17 cellular contexts compared by ENCODE assay signal in genomic region chrX:112078606-112079005, GRCh38. TPM values are rescaled to one million over a fixed set of nuclear protein-coding genes. Genes with fewer than 3 reads are reported as not detected.
DNase-seq lines count a peak whose midpoint lies in the region; ATAC-seq and TF ChIP-seq lines count a peak whose summit lies in the region.
"Had no signal": no experiment of that assay in that cellular context is flagged by ENCODE, and none has a peak within 500 bp of the region (broad histone marks: within the 10 kb centered on the region; RNA-seq: fewer than 3 reads in every experiment).

No MANE protein-coding gene starts in this region.

- H3K4me3 Mint-ChIP-seq in progenitor cell of endocrine pancreas (ENCODE audit: low read depth) = no peak overlapping the region
- H3K4me3 Mint-ChIP-seq: CD4-positive, alpha-beta memory T cell; GM23338 had no signal

- no peak overlapping the region for H3K4me2 ChIP-seq in PC-3 (ENCODE audit: low read length)
- H3K4me2 ChIP-seq: GM23338 had no signal

- ATAC-seq in PC-3 = no peak
- ATAC-seq in GM21515 (IDR thresholded peaks at IDR 0.05; ENCODE audit: unreplicated experiment) = no peak
- ATAC-seq: GM23338 had no signal

- H3K9me3 Mint-ChIP-seq in progenitor cell of endocrine pancreas (ENCODE audit: low read depth) = no peaks in the 10 kb centered on the region
- H3K9me3 Mint-ChIP-seq: CD4-positive, alpha-beta memory T cell; GM23338 had no signal

- peak; percentile 27 for DNase-seq in HCEC 1CT
- peak; percentile 3 for DNase-seq in PC-3
- peak; percentile 11 for DNase-seq in astrocyte of the hippocampus (ENCODE audit: low read depth, low spot score)
- no peak for DNase-seq in progenitor cell of endocrine pancreas (ENCODE audit: low spot score, unreplicated experiment)
- DNase-seq in UCSD-AML1 (lab: John Stamatoyannopoulos, UW; ENCODE audit: unreplicated experiment) = no peak
- DNase-seq: C1 segment of cervical spinal cord; Calu3; CD4-positive, alpha-beta memory T cell; COR-L47; DMS153; DND-41 had no signal

- peaks cover 58% of the 10 kb centered on the region for H3K27me3 Mint-ChIP-seq in progenitor cell of endocrine pancreas

- H2AFZ ChIP-seq in PC-3 (ENCODE audit: low read length) = no peak overlapping the region
- H2AFZ ChIP-seq: GM23338 had no signal

- no peak overlapping the region for H3K9ac ChIP-seq in PC-3 (ENCODE audit: low read length)

- H3K36me3 ChIP-seq in PC-3 (ENCODE audit: low read depth, low read length) = no peaks in the 10 kb centered on the region
- H3K36me3 ChIP-seq: HAP-1 had no signal

- CTCF ChIA-PET in PC-3 (lab: Charles Lee) = no interaction called here

- no peaks in the 10 kb centered on the region for H4K20me1 ChIP-seq in PC-3 (ENCODE audit: low read length)

- H3K36me3 Mint-ChIP-seq in progenitor cell of endocrine pancreas (ENCODE audit: insufficient read depth) = no peaks in the 10 kb centered on the region
- H3K36me3 Mint-ChIP-seq: CD4-positive, alpha-beta memory T cell had no signal

- intact Hi-C loops in PC-3 (cut with micrococcal nuclease) = no loop called here

- peaks cover 12% of the 10 kb centered on the region for H3K4me1 Mint-ChIP-seq in progenitor cell of endocrine pancreas (ENCODE audit: low read depth)
- H3K4me1 Mint-ChIP-seq: CD4-positive, alpha-beta memory T cell had no signal

- H3K9me2 ChIP-seq in PC-3 (replicated peaks; ENCODE audit: low read length) = no peaks in the 10 kb centered on the region

- H3K9me3 ChIP-seq in PC-3 (ENCODE audit: low read length) = no peaks in the 10 kb centered on the region
- H3K9me3 ChIP-seq: HAP-1 had no signal

- no peak overlapping the region for H3K4me3 ChIP-seq in PC-3 (ENCODE audit: low read length)
- H3K4me3 ChIP-seq: GM23338, HAP-1 had no signal

- H3K4me1 ChIP-seq in PC-3 (ENCODE audit: insufficient read depth, low read length) = no peaks in the 10 kb centered on the region
- H3K4me1 ChIP-seq: HAP-1 had no signal

- no peaks in the 10 kb centered on the region for H3F3A ChIP-seq in PC-3 (ENCODE audit: low read length, unreplicated experiment)

- no peak overlapping the region for H3K27ac ChIP-seq in PC-3 (ENCODE audit: low read length)

- no TSS peak for BruUV-seq in PC-3 (replicated peaks; lab: Mats Ljungman, UMichigan)

- no peak overlapping the region for H3K27ac Mint-ChIP-seq in progenitor cell of endocrine pancreas
- H3K27ac Mint-ChIP-seq: CD4-positive, alpha-beta memory T cell; GM23338 had no signal

- POLR2A ChIA-PET in PC-3 (lab: Charles Lee; ENCODE audit: unreplicated experiment) = no interaction called here

- TF ChIP-seq CTCF in PC-3 (conservative IDR thresholded peaks at IDR 0.05; ENCODE audit: low read depth, low read length) (no peak), progenitor cell of endocrine pancreas (IDR thresholded peaks at IDR 0.05; ENCODE audit: unreplicated experiment) (no peak)

- H3K79me2 ChIP-seq in PC-3 (ENCODE audit: low read length) = no peaks in the 10 kb centered on the region

- H3K27me3 ChIP-seq in PC-3 (ENCODE audit: low read length) = no peaks in the 10 kb centered on the region

RNA-seq across cellular contexts. Expression of gene TRPC5, which starts 4.0 kb away (rescaled TPM):
- total RNA-seq in PC-3 (2014; rRNA removed) (not detected in 2 replicates), progenitor cell of endocrine pancreas (not detected in 2 replicates)
- total RNA-seq: A172; A673; Calu3; CD4-positive, alpha-beta memory T cell; H4 had no signal

RNA-seq across cellular contexts. Expression of gene RTL4, which starts 4.2 kb away (rescaled TPM):
- total RNA-seq in PC-3 (2014; rRNA removed) = not detected in 2 replicates
- total RNA-seq in progenitor cell of endocrine pancreas = not detected in 2 replicates
- total RNA-seq: A172; A673; Calu3; CD4-positive, alpha-beta memory T cell; H4 had no signal

Comparison
In these comparisons a context has a peak if more than half of its experiments do, and no peak if none do; other contexts are left out.
1. DNase-seq: peak in HCEC 1CT (single experiment), PC-3 (single experiment) and astrocyte of the hippocampus (single experiment); none in progenitor cell of endocrine pancreas (single experiment) and UCSD-AML1 (single experiment).